20 cellular contexts compared by ENCODE assay signal in the genomic region with DNA sequence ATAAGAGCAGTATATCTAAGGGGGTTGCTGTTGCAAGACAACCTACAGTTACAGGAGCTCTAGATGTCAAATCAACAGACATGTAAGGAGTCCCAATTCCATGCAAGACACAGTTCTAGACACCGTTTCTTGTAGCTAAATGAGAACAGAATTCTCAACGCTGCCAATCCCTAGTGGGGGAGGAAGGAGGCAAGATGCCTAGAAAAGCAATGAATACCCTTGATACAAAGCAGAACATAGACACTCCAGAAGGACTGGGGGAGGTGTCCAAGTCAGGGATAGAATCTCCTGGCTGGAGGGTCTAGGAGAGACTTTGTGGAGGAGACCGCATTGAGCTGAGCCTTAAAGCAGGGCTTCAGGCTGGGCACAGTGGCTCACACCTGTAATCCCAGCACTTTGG.
"Had no signal": no experiment of that assay in that cellular context is flagged by ENCODE, and none has a peak within 500 bp of the region (broad histone marks: within the 10 kb centered on the region; RNA-seq: fewer than 3 reads in every experiment).

No MANE protein-coding gene starts in this region.

- H3K27ac Mint-ChIP-seq: immature natural killer cell, memory B cell, mesothelial cell of epicardium had no signal

- H3K36me3 Mint-ChIP-seq: immature natural killer cell, memory B cell, mesothelial cell of epicardium had no signal

- H3K4me3 Mint-ChIP-seq: immature natural killer cell, memory B cell, mesothelial cell of epicardium had no signal

- H3K9me3 ChIP-seq: esophagus muscularis mucosa, gastroesophageal sphincter, heart left ventricle, left lung, lower lobe of right lung, mucosa of descending colon had no signal

- DNase-seq: dermis blood vessel endothelial cell; effector CD4-positive, alpha-beta T cell; effector memory CD4-positive, alpha-beta T cell; foreskin keratinocyte; heart left ventricle; hypothalamus; immature natural killer cell; left cardiac atrium; left lung; left ventricle myocardium superior; lower lobe of right lung; mesendoderm; mucosa of descending colon had no signal

- H3K27ac ChIP-seq: coronary artery, esophagus muscularis mucosa, foreskin keratinocyte, gastroesophageal sphincter, heart left ventricle, hepatocyte, left lung, lower lobe of right lung had no signal

- H3K4me3 ChIP-seq: coronary artery, dorsolateral prefrontal cortex, esophagus muscularis mucosa, gastroesophageal sphincter, heart left ventricle, hepatocyte, left lung, lower lobe of right lung, mucosa of descending colon had no signal

- H3K9me3 Mint-ChIP-seq: immature natural killer cell, mesothelial cell of epicardium had no signal

- H3K36me3 ChIP-seq: esophagus muscularis mucosa, gastroesophageal sphincter, heart left ventricle, left lung, lower lobe of right lung had no signal

- H3K4me1 ChIP-seq: esophagus muscularis mucosa, foreskin keratinocyte, gastroesophageal sphincter, heart left ventricle, left lung, lower lobe of right lung had no signal

- H3K4me1 Mint-ChIP-seq: immature natural killer cell, mesothelial cell of epicardium had no signal
